In genomic region chr3:126765187-126766069, GRCh38 we compare ENCODE assay signal across 25 cellular contexts.
"Had no signal": no experiment of that assay in that cellular context is flagged by ENCODE, and none has a peak within 500 bp of the region (broad histone marks: within the 10 kb centered on the region; RNA-seq: fewer than 3 reads in every experiment).

No MANE protein-coding gene starts in this region.

- H3K4me1 ChIP-seq: esophagus squamous epithelium, gastroesophageal sphincter, neural progenitor cell, pancreas, prostate gland, stomach, transverse colon had no signal

- H3K4me3 ChIP-seq: esophagus squamous epithelium, gastroesophageal sphincter, hepatocyte, lung, neural progenitor cell, pancreas, prostate gland, stomach, thoracic aorta, transverse colon had no signal

- H3K9ac ChIP-seq: neural progenitor cell had no signal

- H3K79me2 ChIP-seq: hepatocyte had no signal

- FAIRE-seq: pancreas, small intestine, urothelium cell line had no signal

- H3K4me2 ChIP-seq: hepatocyte, neural progenitor cell had no signal

- H3K36me3 ChIP-seq: pancreas, prostate gland, thoracic aorta, transverse colon had no signal

- H3K27ac ChIP-seq: epithelial cell of prostate, esophagus squamous epithelium, gastroesophageal sphincter, hepatocyte, neural progenitor cell, pancreas, prostate gland, stomach, thoracic aorta, transverse colon had no signal

- H2AFZ ChIP-seq: hepatocyte, neural progenitor cell had no signal

- H3K9me3 ChIP-seq: esophagus squamous epithelium, gastroesophageal sphincter, pancreas, prostate gland, stomach, thoracic aorta, transverse colon had no signal

- H3K27me3 ChIP-seq: esophagus squamous epithelium, gastroesophageal sphincter, hepatocyte, neural progenitor cell, pancreas, stomach, transverse colon had no signal

- DNase-seq: effector memory CD4-positive, alpha-beta T cell; esophagus squamous epithelium; foreskin fibroblast; glutamatergic neuron; kidney glomerular epithelial cell; mesenchymal stem cell; midbrain; nucleus accumbens; pancreas; small intestine; stimulated activated CD4-positive, alpha-beta T cell treated with anti-CD3 and anti-CD28 coated beads, Interleukin-12 subunit alpha, Interleukin-12 subunit beta, amount 100 ng/mL, for 4 hours; stimulated activated naive CD4-positive, alpha-beta T cell; stomach; substantia nigra; transverse colon had no signal

- ATAC-seq: gastroesophageal sphincter; left lobe of liver; natural killer cell treated with Interleukin-12 subunit alpha and Interleukin-12 subunit beta and Interleukin-15 and Interleukin-18, amount 100 ng/mL, for 72 hours; pancreas had no signal
